In the genomic region with DNA sequence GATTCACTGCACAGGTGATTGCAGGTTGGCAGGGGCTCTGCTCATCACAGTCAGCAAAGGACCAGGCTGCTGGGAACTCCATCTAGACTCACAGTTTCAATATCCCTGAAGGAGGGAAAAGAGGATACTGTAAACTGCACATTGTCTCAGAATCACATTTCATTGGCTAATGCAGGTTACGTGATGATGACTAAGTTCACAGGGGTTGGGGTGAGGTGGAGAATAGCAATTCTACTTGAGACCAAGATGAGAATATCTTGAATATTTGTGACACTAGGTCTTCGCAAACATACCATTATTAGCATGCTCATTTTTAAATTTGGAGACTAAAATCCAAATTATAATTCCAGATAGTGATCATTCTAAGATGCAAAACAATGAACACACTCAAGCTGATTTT, we compare ENCODE assay signal across 16 cellular contexts.
"Had no signal": no experiment of that assay in that cellular context is flagged by ENCODE, and none has a peak within 500 bp of the region (broad histone marks: within the 10 kb centered on the region; RNA-seq: fewer than 3 reads in every experiment).

No MANE protein-coding gene starts in this region.

- H3K36me3 Mint-ChIP-seq: natural killer cell had no signal

- H3K36me3 ChIP-seq: ascending aorta, cardiac muscle cell, gastrocnemius medialis, heart right ventricle, suprapubic skin, upper lobe of left lung had no signal

- H3K27me3 ChIP-seq: ascending aorta, cardiac muscle cell, gastrocnemius medialis, heart right ventricle, suprapubic skin, upper lobe of left lung had no signal

- H3K9me3 Mint-ChIP-seq: activated naive CD4-positive, alpha-beta T cell treated with anti-CD3 and anti-CD28 coated beads for 36 hours; activated T-helper 17 cell treated with anti-CD3 and anti-CD28 coated beads, Interleukin-2, amount 50 U/mL, for 72 hours; natural killer cell; T-helper 2 cell treated with Interferon-gamma antibody and Interleukin-4, amounts not matched to agents 5 μg/mL and 100 μg/mL, for 36 hours had no signal

- H3K9me3 ChIP-seq: ascending aorta, gastrocnemius medialis, heart right ventricle, suprapubic skin, upper lobe of left lung had no signal

- DNase-seq: activated CD4-positive, CD25-positive, alpha-beta regulatory T cell treated with anti-CD3 and anti-CD28 coated beads, Interleukin-2, amount 50 U/mL, for 72 hours; activated naive CD4-positive, alpha-beta T cell treated with anti-CD3 and anti-CD28 coated beads for 36 hours; activated T-cell treated with anti-CD3 and anti-CD28 coated beads for 4 hours; erythroblast; gastrocnemius medialis; heart right ventricle; natural killer cell; stimulated activated CD4-positive, alpha-beta T cell treated with anti-CD3 and anti-CD28 coated beads, Interleukin-4, amount 100 ng/mL, for 24 hours; stimulated activated naive CD4-positive, alpha-beta T cell treated with Interleukin-2 at 50 U/mL for 16 hours; upper lobe of left lung had no signal

- H3K27me3 Mint-ChIP-seq: activated T-helper 17 cell treated with anti-CD3 and anti-CD28 coated beads, Interleukin-2, amount 50 U/mL, for 72 hours had no signal

- H3K4me3 ChIP-seq: ascending aorta, cardiac muscle cell, gastrocnemius medialis, heart right ventricle, skin epidermis, suprapubic skin, upper lobe of left lung had no signal

- H3K27ac Mint-ChIP-seq: activated naive CD4-positive, alpha-beta T cell treated with anti-CD3 and anti-CD28 coated beads for 36 hours; activated T-helper 17 cell treated with anti-CD3 and anti-CD28 coated beads, Interleukin-2, amount 50 U/mL, for 72 hours; natural killer cell; T-helper 2 cell treated with Interferon-gamma antibody and Interleukin-4, amounts not matched to agents 5 μg/mL and 100 μg/mL, for 36 hours had no signal

- H3K27ac ChIP-seq: ascending aorta, cardiac muscle cell, gastrocnemius medialis, heart right ventricle, skin epidermis, suprapubic skin, upper lobe of left lung had no signal

- H3K4me3 Mint-ChIP-seq: activated naive CD4-positive, alpha-beta T cell treated with anti-CD3 and anti-CD28 coated beads for 36 hours; activated T-helper 17 cell treated with anti-CD3 and anti-CD28 coated beads, Interleukin-2, amount 50 U/mL, for 72 hours; natural killer cell; T-helper 2 cell treated with Interferon-gamma antibody and Interleukin-4, amounts not matched to agents 5 μg/mL and 100 μg/mL, for 36 hours had no signal

- H3K4me1 Mint-ChIP-seq: natural killer cell had no signal
